10 cellular contexts compared by ENCODE assay signal in genomic region chr3:23325466-23326065, GRCh38.
DNase-seq lines count a peak whose midpoint lies in the region; ATAC-seq and TF ChIP-seq lines count a peak whose summit lies in the region.
"Had no signal": no experiment of that assay in that cellular context is flagged by ENCODE, and none has a peak within 500 bp of the region (broad histone marks: within the 10 kb centered on the region; RNA-seq: fewer than 3 reads in every experiment).

No MANE protein-coding gene starts in this region.

- no peak for TF ChIP-seq CTCF in esophagus squamous epithelium (IDR thresholded peaks at IDR 0.05)

- H3K4me3 ChIP-seq in esophagus squamous epithelium, result no peak overlapping the region
- H3K4me3 ChIP-seq: esophagus muscularis mucosa had no signal

- no peak for TF ChIP-seq POLR2A in esophagus squamous epithelium (IDR thresholded peaks at IDR 0.05)

- no peak overlapping the region for H3K27ac ChIP-seq in esophagus squamous epithelium
- H3K27ac ChIP-seq: esophagus muscularis mucosa had no signal

- intact Hi-C loops in esophagus squamous epithelium (cut with DNase I), result no loop called here

- H3K36me3 ChIP-seq in esophagus squamous epithelium, result no peaks in the 10 kb centered on the region
- H3K36me3 ChIP-seq: esophagus muscularis mucosa had no signal

- no peak for DNase-seq in activated CD4-positive, CD25-positive, alpha-beta regulatory T cell treated with anti-CD3 and anti-CD28 coated beads, Interleukin-2, amount 50 U/mL, for 72 hours
- peak; percentile 24 for DNase-seq in RPMI7951 (ENCODE audit: low read depth)
- DNase-seq in stimulated activated naive CD8-positive, alpha-beta T cell treated with anti-CD3 and anti-CD28 coated beads, Interleukin-15, Interleukin-2, amounts not matched to agents 100 U/mL and 50 U/mL, for 24 hours, result no peak
- no peak for DNase-seq in NCI-H2029 (lab: John Stamatoyannopoulos, UW)
- DNase-seq in NCI-H69 (lab: John Stamatoyannopoulos, UW), result no peak
- no peak for DNase-seq in esophagus squamous epithelium (lab: John Stamatoyannopoulos, UW)
- DNase-seq: activated naive CD4-positive, alpha-beta T cell treated with anti-CD3 and anti-CD28 coated beads for 36 hours had no signal

- H3K9me3 ChIP-seq in esophagus squamous epithelium, result no peaks in the 10 kb centered on the region
- H3K9me3 ChIP-seq: esophagus muscularis mucosa had no signal

- whole genome bisulfite sequencing in esophagus squamous epithelium, 2 donors, result 61 to 73% methylated on average over 4 of the region's 4 CpGs

- ATAC-seq in activated CD4-positive, CD25-positive, alpha-beta regulatory T cell treated with anti-CD3 and anti-CD28 coated beads, Interleukin-2, amount 50 U/mL, for 24 hours, result peak; percentile 55 to 59
- ATAC-seq in HG02840 (IDR thresholded peaks at IDR 0.05; ENCODE audit: low FRiP score, unreplicated experiment), result peak; percentile 69
- peak; percentile 73 for ATAC-seq in stimulated activated naive CD8-positive, alpha-beta T cell treated with anti-CD3 and anti-CD28 coated beads, Interleukin-15, Interleukin-2, amounts not matched to agents 100 U/mL and 50 U/mL, for 24 hours

- H3K27me3 ChIP-seq in esophagus squamous epithelium, result no peaks in the 10 kb centered on the region
- H3K27me3 ChIP-seq: esophagus muscularis mucosa had no signal

- peaks cover 0 to 15% (median 0%) of the 10 kb centered on the region in 3 donors for H3K4me1 ChIP-seq in esophagus squamous epithelium
